Comparison of ENCODE assay signal across 29 cellular contexts in the genomic region with DNA sequence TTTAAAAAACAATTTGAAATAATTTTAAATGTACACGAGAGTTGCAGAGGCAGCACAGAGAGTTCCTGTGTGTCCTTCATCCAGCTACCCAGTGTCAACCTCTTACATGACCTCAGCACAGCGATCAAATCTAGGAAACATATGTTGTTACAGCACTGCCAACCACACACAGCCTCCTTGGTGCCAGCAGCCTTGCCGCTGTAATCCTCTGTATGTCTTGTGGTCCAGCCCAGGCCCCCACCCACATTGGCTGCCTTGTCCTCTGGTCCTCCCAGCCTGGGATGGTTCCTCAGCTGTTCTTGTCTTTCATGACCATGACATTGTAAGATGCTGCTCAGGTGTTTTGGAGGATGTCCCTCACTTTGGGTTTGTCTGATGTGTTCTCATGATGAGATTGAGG.
A peak's percentile ranks its signal among the peaks of the same experiment; 100 is the strongest.
DNase-seq lines count a peak whose midpoint lies in the region; TF ChIP-seq lines count a peak whose summit lies in the region.
"Had no signal": no experiment of that assay in that cellular context is flagged by ENCODE, and none has a peak within 500 bp of the region (broad histone marks: within the 10 kb centered on the region; RNA-seq: fewer than 3 reads in every experiment).

No MANE protein-coding gene starts in this region.

- H3K36me3 ChIP-seq in mammary epithelial cell (ENCODE audit: insufficient read depth, low read length), result no peaks in the 10 kb centered on the region
- H3K36me3 ChIP-seq: ascending aorta, left ventricle myocardium inferior had no signal

- H3K4me3 ChIP-seq in mammary epithelial cell (replicated peaks in 1 of 3; ENCODE audit: insufficient read depth in 1 of 3, low read depth in 2 of 3, low read length in 3 of 3), result no peak overlapping the region
- H3K4me3 ChIP-seq: ascending aorta, dorsolateral prefrontal cortex, GM12878, left ventricle myocardium inferior, skin epidermis, testis had no signal

- no peaks in the 10 kb centered on the region for H4K20me1 ChIP-seq in mammary epithelial cell (ENCODE audit: insufficient read depth, low read length)

- no peak overlapping the region for H3K9ac ChIP-seq in mammary epithelial cell (ENCODE audit: insufficient read depth, low read length)

- no peak overlapping the region for H2AFZ ChIP-seq in mammary epithelial cell (ENCODE audit: low read depth, low read length)

- peaks cover 55% of the 10 kb centered on the region for H3K4me1 ChIP-seq in mammary epithelial cell (ENCODE audit: insufficient read depth, low read length)
- H3K4me1 ChIP-seq: ascending aorta had no signal

- in situ Hi-C loops in mammary epithelial cell (cut with MboI; ENCODE audit: low sequenced_read_pairs in 2 of 2), result no loop called here

- peaks cover 82% of the 10 kb centered on the region for H3K79me2 ChIP-seq in mammary epithelial cell (ENCODE audit: insufficient read depth, low read length)

- no peaks in the 10 kb centered on the region for H3K9me3 Mint-ChIP-seq in MCF 10A (ENCODE audit: unreplicated experiment)
- peaks cover 0 to 1% (median 0%) of the 10 kb centered on the region in 6 donors for H3K9me3 Mint-ChIP-seq in immature natural killer cell
- H3K9me3 Mint-ChIP-seq: CD4-positive, CD25-positive, alpha-beta regulatory T cell; neural crest cell; stimulated activated naive B cell treated with anti-CD40 and anti-IgM and Interleukin-4, amounts not matched to agents 10 μg/mL and 1 μg/mL and 100 μg/mL, for 72 hours had no signal

- H3K27ac ChIP-seq in mammary epithelial cell (ENCODE audit: insufficient read depth, low read depth, low read length), result no peak overlapping the region
- peak overlapping the region; percentile 79 for H3K27ac ChIP-seq in RWPE1
- H3K27ac ChIP-seq in substantia nigra (ENCODE audit: low read depth, low read length, poor library complexity, severe bottlenecking), result no peak overlapping the region
- H3K27ac ChIP-seq: ascending aorta, dorsolateral prefrontal cortex, left ventricle myocardium inferior, skin epidermis, testis had no signal

- WGBS in mammary epithelial cell (ENCODE audit: low coverage, missing lambda C conversion rate), result 100% methylated on average over 3 of the region's 3 CpGs

- H3K36me3 Mint-ChIP-seq in MCF 10A (ENCODE audit: insufficient read depth, unreplicated experiment), result peaks cover 4% of the 10 kb centered on the region
- peaks cover 0 to 6% (median 3%) of the 10 kb centered on the region in 3 donors for H3K36me3 Mint-ChIP-seq in immature natural killer cell

- H3K4me2 ChIP-seq in mammary epithelial cell (ENCODE audit: insufficient read depth, low read depth, low read length), result no peak overlapping the region

- BruUV-seq in MCF 10A (replicated peaks; lab: Mats Ljungman, UMichigan) (no TSS peak), mammary epithelial cell (replicated peaks; lab: Mats Ljungman, UMichigan) (no TSS peak)

- H3K4me1 Mint-ChIP-seq in MCF 10A (ENCODE audit: insufficient read depth, unreplicated experiment) (peaks cover 50% of the 10 kb centered on the region), immature natural killer cell (peaks cover 26 to 28% of the 10 kb centered on the region in 2 donors)

- CTCF ChIA-PET in MCF 10A (lab: Yijun Ruan, JAX), result interaction anchor here (1.1 kb wide), 1 partner anchor 173 kb away, joined by 3 read pairs; no protein-coding TSS in a partner anchor
- CTCF ChIA-PET in mammary epithelial cell (lab: Charles Lee; ENCODE audit: low non-redundant PET), result no interaction called here
- CTCF ChIA-PET in RWPE1 (lab: Yijun Ruan, JAX), result interaction anchor here (0.7 kb wide), 1 partner anchor 15 kb away, joined by 3 read pairs; no protein-coding TSS in a partner anchor

- H3K27ac Mint-ChIP-seq in MCF 10A (ENCODE audit: low read depth, unreplicated experiment), result peak overlapping the region; percentile 73
- peak overlapping the region in 5 of 6 donors; percentile 46 to 82 (median 62) for H3K27ac Mint-ChIP-seq in immature natural killer cell
- H3K27ac Mint-ChIP-seq: CD4-positive, CD25-positive, alpha-beta regulatory T cell; progenitor cell of endocrine pancreas; stimulated activated naive B cell treated with anti-CD40 and anti-IgM and Interleukin-4, amounts not matched to agents 10 μg/mL and 1 μg/mL and 100 μg/mL, for 72 hours had no signal

- intact Hi-C loops in MCF 10A (cut with micrococcal nuclease) (loop anchor here (10.0 kb wide), 1 partner anchor 112 kb away; no protein-coding TSS in a partner anchor), mammary epithelial cell (cut with micrococcal nuclease) (no loop called here)

- DNase-seq in MCF 10A (ENCODE audit: unreplicated experiment) (no peak), mammary epithelial cell (no peak), RWPE1 (ENCODE audit: low spot score) (no peak), immature natural killer cell (no peak), DMS 273 treated with DMSO at 0.1 percent for 48 hours (lab: John Stamatoyannopoulos, UW) (no peak), substantia nigra (lab: John Stamatoyannopoulos, UW) (no peak), GF-D8 (lab: John Stamatoyannopoulos, UW) (no peak)
- DNase-seq: activated CD4-positive, alpha-beta T cell treated with anti-CD3 and anti-CD28 coated beads for 36 hours; activated naive CD4-positive, alpha-beta T cell; caudate nucleus; CD4-positive, CD25-positive, alpha-beta regulatory T cell; DMS79; dorsolateral prefrontal cortex; foreskin keratinocyte; KBM-7; left ventricle myocardium inferior; midbrain; NCI-H187; NCI-H526; Right ventricle myocardium superior; stimulated activated CD4-positive, alpha-beta T cell treated with anti-CD3 and anti-CD28 coated beads, Interleukin-2, amount 100 ng/mL, for 24 hours; stimulated activated naive B cell treated with anti-CD40 and anti-IgM and Interleukin-4, amounts not matched to agents 10 μg/mL and 1 μg/mL and 100 μg/mL, for 72 hours; SW 1271; testis had no signal

- H3K27me3 Mint-ChIP-seq in MCF 10A (ENCODE audit: insufficient read depth, unreplicated experiment) (no peaks in the 10 kb centered on the region), immature natural killer cell (ENCODE audit: low read depth in 3 of 3) (peaks cover 0 to 3% (median 0%) of the 10 kb centered on the region in 3 donors)
- H3K27me3 Mint-ChIP-seq: activated CD4-positive, alpha-beta T cell treated with anti-CD3 and anti-CD28 coated beads for 36 hours; CD4-positive, CD25-positive, alpha-beta regulatory T cell; progenitor cell of endocrine pancreas; stimulated activated naive B cell treated with anti-CD40 and anti-IgM and Interleukin-4, amounts not matched to agents 10 μg/mL and 1 μg/mL and 100 μg/mL, for 72 hours had no signal

- no peaks in the 10 kb centered on the region for H3K27me3 ChIP-seq in mammary epithelial cell (ENCODE audit: insufficient read depth, low read length)
- H3K27me3 ChIP-seq: ascending aorta, dorsolateral prefrontal cortex, foreskin keratinocyte, testis had no signal

- TF ChIP-seq CTCF in MCF 10A (IDR thresholded peaks at IDR 0.05; ENCODE audit: unreplicated experiment), result no peak
- TF ChIP-seq CTCF in mammary epithelial cell (conservative IDR thresholded peaks at IDR 0.05 in 1 of 2, IDR thresholded peaks at IDR 0.05 in 1 of 2; ENCODE audit: extremely low read depth in 1 of 2, insufficient read depth in 1 of 2, low read depth in 1 of 2, low read length in 2 of 2), result no peak
- no peak for TF ChIP-seq CTCF in RWPE1 (conservative IDR thresholded peaks at IDR 0.05; ENCODE audit: low read depth)

- dilution Hi-C loops in mammary epithelial cell (cut with HindIII; ENCODE audit: low sequenced_read_pairs), result loop anchor here (25.0 kb wide), 1 partner anchor 240 kb away; no protein-coding TSS in a partner anchor

- POLR2A ChIA-PET in MCF 10A (lab: Yijun Ruan, JAX) (interaction anchor here (0.6 to 1.3 kb wide), 3 partner anchors 9 to 111 kb away, joined by 3 to 4 read pairs (median 3); no protein-coding TSS in a partner anchor), RWPE1 (lab: Yijun Ruan, JAX; ENCODE audit: low non-redundant PET) (no interaction called here)

- H3K4me3 Mint-ChIP-seq in MCF 10A (ENCODE audit: unreplicated experiment), result no peak overlapping the region
- H3K4me3 Mint-ChIP-seq in immature natural killer cell, result peak overlapping the region in 3 of 5 donors; percentile 27 to 59 (median 33)
- H3K4me3 Mint-ChIP-seq: activated CD4-positive, alpha-beta T cell treated with anti-CD3 and anti-CD28 coated beads for 36 hours; CD4-positive, CD25-positive, alpha-beta regulatory T cell; neural crest cell; stimulated activated naive B cell treated with anti-CD40 and anti-IgM and Interleukin-4, amounts not matched to agents 10 μg/mL and 1 μg/mL and 100 μg/mL, for 72 hours had no signal

- no peaks in the 10 kb centered on the region for H3K9me3 ChIP-seq in mammary epithelial cell (replicated peaks; ENCODE audit: insufficient read depth, low read length)
- H3K9me3 ChIP-seq: ascending aorta, left ventricle myocardium inferior, testis had no signal
